Comparison of ENCODE assay signal across 8 cellular contexts in the genomic region with DNA sequence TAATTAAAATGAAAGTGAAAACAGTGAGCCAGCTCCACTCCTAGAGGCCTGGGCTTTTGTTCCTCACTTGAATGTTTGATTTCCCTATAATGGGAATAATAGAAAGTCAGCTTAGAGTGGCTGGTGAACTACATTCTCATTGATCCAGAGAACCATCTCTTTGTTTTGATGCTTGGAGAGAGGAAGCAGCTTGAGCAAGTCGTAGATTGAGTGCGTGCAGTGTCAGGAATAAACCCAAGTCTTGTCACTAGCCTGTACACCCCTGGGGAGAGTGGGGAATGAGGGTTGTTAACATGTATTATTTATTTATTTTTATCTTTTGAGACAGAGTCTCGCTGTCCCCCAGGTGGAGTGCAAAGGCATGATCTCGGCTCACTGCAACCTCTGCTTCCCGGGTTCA. TPM values are rescaled to one million over a fixed set of nuclear protein-coding genes. Genes with fewer than 3 reads are reported as not detected.
DNase-seq lines count a peak whose midpoint lies in the region; ATAC-seq and TF ChIP-seq lines count a peak whose summit lies in the region.

No MANE protein-coding gene starts in this region.

- H3K36me3 ChIP-seq in KOPT-K1 (ENCODE audit: insufficient read depth, low read length) (peaks cover 24% of the 10 kb centered on the region), body of pancreas (replicated peaks in 1 of 2; ENCODE audit: insufficient read depth in 1 of 2, low read depth in 2 of 2) (peaks cover 0 to 7% of the 10 kb centered on the region in 2 donors), lower lobe of right lung (peaks cover 15% of the 10 kb centered on the region), vagina (peaks cover 0 to 17% of the 10 kb centered on the region in 2 donors)

- no peak for TF ChIP-seq POLR2A in body of pancreas (IDR thresholded peaks at IDR 0.05)
- TF ChIP-seq POLR2A in vagina (IDR thresholded peaks at IDR 0.05), result no peak

- intact Hi-C loops in body of pancreas (cut with DNase I), result no loop called here
- intact Hi-C loops in lower lobe of right lung (cut with DNase I), result loop anchor here (10.0 kb wide), 1 partner anchor 862 kb away; no protein-coding TSS in a partner anchor
- intact Hi-C loops in vagina (cut with DNase I), result loop anchor here (10.0 kb wide), 1 partner anchor 852 kb away; no protein-coding TSS in a partner anchor

- H3K4me3 ChIP-seq in AG10803 (ENCODE audit: low read length), result peak overlapping the region; percentile 93
- peak overlapping the region in 1 of 2 donors; percentile 59 for H3K4me3 ChIP-seq in body of pancreas
- H3K4me3 ChIP-seq in lower lobe of right lung, result peak overlapping the region; percentile 65
- H3K4me3 ChIP-seq in vagina, result peak overlapping the region; percentile 70 to 77

- DNase-seq in AG10803 (ENCODE audit: low read depth), result no peak
- DNase-seq in body of pancreas, result no peak
- no peak for DNase-seq in lower lobe of right lung
- DNase-seq in vagina (ENCODE audit: extremely low spot score in 2 of 2), result peak in 1 of 2 donors; percentile 82
- DNase-seq in NCI-H2196 treated with DMSO at 0.1 percent for 48 hours (lab: John Stamatoyannopoulos, UW; ENCODE audit: unreplicated experiment), result no peak
- no peak for DNase-seq in NCI-H226

- H3K27ac ChIP-seq in KOPT-K1 (ENCODE audit: low read depth, low read length, poor library complexity, severe bottlenecking) (peak overlapping the region; percentile 76), body of pancreas (peak overlapping the region in 3 of 4 donors; percentile 80 to 92 (median 88)), lower lobe of right lung (peak overlapping the region; percentile 95), vagina (peak overlapping the region; percentile 76)

- TF ChIP-seq CTCF in AG10803 (conservative IDR thresholded peaks at IDR 0.05; ENCODE audit: low read length), result no peak
- no peak for TF ChIP-seq CTCF in body of pancreas (IDR thresholded peaks at IDR 0.05)
- TF ChIP-seq CTCF in lower lobe of right lung (IDR thresholded peaks at IDR 0.05), result no peak
- TF ChIP-seq CTCF in vagina (IDR thresholded peaks at IDR 0.05), result no peak

- ATAC-seq in body of pancreas, result no peak
- no peak for ATAC-seq in lower lobe of right lung
- ATAC-seq in HG03025 (IDR thresholded peaks at IDR 0.05; ENCODE audit: low FRiP score, unreplicated experiment), result no peak

- H3K4me1 ChIP-seq in body of pancreas (peaks cover 14% of the 10 kb centered on the region), lower lobe of right lung (peaks cover 15% of the 10 kb centered on the region), vagina (peaks cover 20% of the 10 kb centered on the region)

- H3K27me3 ChIP-seq in body of pancreas (no peaks in the 10 kb centered on the region), lower lobe of right lung (ENCODE audit: low read depth) (no peaks in the 10 kb centered on the region), vagina (no peaks in the 10 kb centered on the region)

- H3K9me3 ChIP-seq in KOPT-K1 (ENCODE audit: insufficient read depth, low read length, poor library complexity, severe bottlenecking) (no peaks in the 10 kb centered on the region), body of pancreas (no peaks in the 10 kb centered on the region), lower lobe of right lung (no peaks in the 10 kb centered on the region), vagina (no peaks in the 10 kb centered on the region)

- WGBS in body of pancreas, 2 donors, result 23 to 53% methylated on average over 5 of the region's 5 CpGs

RNA-seq across cellular contexts. Expression of a gene that starts 0.9 kb away (rescaled TPM):
- total RNA-seq in body of pancreas (10 to 100 TPM; 30.1 to 36.9 TPM), lower lobe of right lung (40.9 TPM), vagina (40.3 TPM)

RNA-seq across cellular contexts. Expression of a gene that starts 12.8 kb away (rescaled TPM):
- total RNA-seq in body of pancreas (1 to 10 TPM; 5.2 to 5.3 TPM), lower lobe of right lung (12.9 TPM), vagina (20.4 TPM)

RNA-seq across cellular contexts. Expression of a gene that starts 39.7 kb away (rescaled TPM):
- total RNA-seq in body of pancreas (1 to 10 TPM; 1.8 to 9.6 TPM), lower lobe of right lung (22.7 TPM), vagina (11.0 TPM)
